In the genomic region with DNA sequence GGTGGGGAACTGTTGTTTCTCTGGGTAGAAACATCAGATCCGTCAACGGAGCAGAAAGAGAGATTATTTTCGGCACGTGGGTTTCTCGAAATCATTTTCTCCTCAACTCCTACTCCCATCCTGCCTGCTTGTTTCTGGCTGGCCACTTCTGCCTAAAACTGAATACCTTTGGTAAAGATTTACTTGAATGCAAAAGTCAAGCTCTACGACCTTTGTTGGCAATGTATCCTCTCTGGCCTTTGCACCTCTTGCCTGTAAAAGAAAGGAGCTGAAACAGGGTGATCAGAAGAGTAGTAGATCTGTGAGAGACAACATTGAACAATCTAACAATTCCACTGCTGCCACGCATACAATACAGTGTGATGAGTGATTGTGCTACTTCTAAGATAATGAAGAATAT, we compare ENCODE assay signal across 2 cellular contexts.
TF ChIP-seq lines count a peak whose summit lies in the region.

No MANE protein-coding gene starts in this region.

TF ChIP-seq in H1, 55 proteins besides CTCF, POLR2A, EP300 and RAD21:
- TF ChIP-seq RFX5 (IDR thresholded peaks at IDR 0.05; ENCODE audit: borderline replicate concordance, low read depth, low read length) (no peak), KDM5A (IDR thresholded peaks at IDR 0.05; ENCODE audit: low read length) (no peak), SP1 (IDR thresholded peaks at IDR 0.05; ENCODE audit: low read depth, low read length) (no peak), SP4 (IDR thresholded peaks at IDR 0.05; ENCODE audit: low read length) (no peak), TAF1 (IDR thresholded peaks at IDR 0.05; ENCODE audit: low read depth, low read length) (no peak), HDAC6 (IDR thresholded peaks at IDR 0.05; ENCODE audit: low read depth, low read length) (no peak), MAFK (IDR thresholded peaks at IDR 0.05; ENCODE audit: low read depth, low read length) (no peak)
- TF ChIP-seq, protein P1, sequence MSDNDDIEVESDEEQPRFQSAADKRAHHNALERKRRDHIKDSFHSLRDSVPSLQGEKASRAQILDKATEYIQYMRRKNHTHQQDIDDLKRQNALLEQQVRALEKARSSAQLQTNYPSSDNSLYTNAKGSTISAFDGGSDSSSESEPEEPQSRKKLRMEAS (IDR thresholded peaks at IDR 0.05) = no peak

TF ChIP-seq in liver, 16 proteins besides CTCF, POLR2A, EP300 and RAD21:
- TF ChIP-seq FOXA1 (IDR thresholded peaks at IDR 0.05) (no peak), RXRA (IDR thresholded peaks at IDR 0.05) (peak; percentile 56 to 70), HNF4G (IDR thresholded peaks at IDR 0.05) (no peak), GABPA (IDR thresholded peaks at IDR 0.05 in 1 of 2, conservative IDR thresholded peaks at IDR 0.05 in 1 of 2) (no peak), SP1 (IDR thresholded peaks at IDR 0.05) (peak; percentile 54), NR2F2 (IDR thresholded peaks at IDR 0.05) (peak; percentile 28), YY1 (IDR thresholded peaks at IDR 0.05) (no peak), HNF4A (conservative IDR thresholded peaks at IDR 0.05) (peak; percentile 76 to 77), EGR1 (IDR thresholded peaks at IDR 0.05; ENCODE audit: low read depth in 2 of 2) (no peak), TAF1 (conservative IDR thresholded peaks at IDR 0.05) (no peak), FOXA2 (IDR thresholded peaks at IDR 0.05) (no peak), JUND (IDR thresholded peaks at IDR 0.05) (peak in 1 of 2 donors; percentile 32)
- TF ChIP-seq, protein P2, sequence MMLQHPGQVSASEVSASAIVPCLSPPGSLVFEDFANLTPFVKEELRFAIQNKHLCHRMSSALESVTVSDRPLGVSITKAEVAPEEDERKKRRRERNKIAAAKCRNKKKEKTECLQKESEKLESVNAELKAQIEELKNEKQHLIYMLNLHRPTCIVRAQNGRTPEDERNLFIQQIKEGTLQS (IDR thresholded peaks at IDR 0.05) = no peak
- TF ChIP-seq, protein P3, sequence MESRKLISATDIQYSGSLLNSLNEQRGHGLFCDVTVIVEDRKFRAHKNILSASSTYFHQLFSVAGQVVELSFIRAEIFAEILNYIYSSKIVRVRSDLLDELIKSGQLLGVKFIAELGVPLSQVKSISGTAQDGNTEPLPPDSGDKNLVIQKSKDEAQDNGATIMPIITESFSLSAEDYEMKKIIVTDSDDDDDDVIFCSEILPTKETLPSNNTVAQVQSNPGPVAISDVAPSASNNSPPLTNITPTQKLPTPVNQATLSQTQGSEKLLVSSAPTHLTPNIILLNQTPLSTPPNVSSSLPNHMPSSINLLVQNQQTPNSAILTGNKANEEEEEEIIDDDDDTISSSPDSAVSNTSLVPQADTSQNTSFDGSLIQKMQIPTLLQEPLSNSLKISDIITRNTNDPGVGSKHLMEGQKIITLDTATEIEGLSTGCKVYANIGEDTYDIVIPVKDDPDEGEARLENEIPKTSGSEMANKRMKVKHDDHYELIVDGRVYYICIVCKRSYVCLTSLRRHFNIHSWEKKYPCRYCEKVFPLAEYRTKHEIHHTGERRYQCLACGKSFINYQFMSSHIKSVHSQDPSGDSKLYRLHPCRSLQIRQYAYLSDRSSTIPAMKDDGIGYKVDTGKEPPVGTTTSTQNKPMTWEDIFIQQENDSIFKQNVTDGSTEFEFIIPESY (IDR thresholded peaks at IDR 0.05) = no peak
- TF ChIP-seq, protein P4, sequence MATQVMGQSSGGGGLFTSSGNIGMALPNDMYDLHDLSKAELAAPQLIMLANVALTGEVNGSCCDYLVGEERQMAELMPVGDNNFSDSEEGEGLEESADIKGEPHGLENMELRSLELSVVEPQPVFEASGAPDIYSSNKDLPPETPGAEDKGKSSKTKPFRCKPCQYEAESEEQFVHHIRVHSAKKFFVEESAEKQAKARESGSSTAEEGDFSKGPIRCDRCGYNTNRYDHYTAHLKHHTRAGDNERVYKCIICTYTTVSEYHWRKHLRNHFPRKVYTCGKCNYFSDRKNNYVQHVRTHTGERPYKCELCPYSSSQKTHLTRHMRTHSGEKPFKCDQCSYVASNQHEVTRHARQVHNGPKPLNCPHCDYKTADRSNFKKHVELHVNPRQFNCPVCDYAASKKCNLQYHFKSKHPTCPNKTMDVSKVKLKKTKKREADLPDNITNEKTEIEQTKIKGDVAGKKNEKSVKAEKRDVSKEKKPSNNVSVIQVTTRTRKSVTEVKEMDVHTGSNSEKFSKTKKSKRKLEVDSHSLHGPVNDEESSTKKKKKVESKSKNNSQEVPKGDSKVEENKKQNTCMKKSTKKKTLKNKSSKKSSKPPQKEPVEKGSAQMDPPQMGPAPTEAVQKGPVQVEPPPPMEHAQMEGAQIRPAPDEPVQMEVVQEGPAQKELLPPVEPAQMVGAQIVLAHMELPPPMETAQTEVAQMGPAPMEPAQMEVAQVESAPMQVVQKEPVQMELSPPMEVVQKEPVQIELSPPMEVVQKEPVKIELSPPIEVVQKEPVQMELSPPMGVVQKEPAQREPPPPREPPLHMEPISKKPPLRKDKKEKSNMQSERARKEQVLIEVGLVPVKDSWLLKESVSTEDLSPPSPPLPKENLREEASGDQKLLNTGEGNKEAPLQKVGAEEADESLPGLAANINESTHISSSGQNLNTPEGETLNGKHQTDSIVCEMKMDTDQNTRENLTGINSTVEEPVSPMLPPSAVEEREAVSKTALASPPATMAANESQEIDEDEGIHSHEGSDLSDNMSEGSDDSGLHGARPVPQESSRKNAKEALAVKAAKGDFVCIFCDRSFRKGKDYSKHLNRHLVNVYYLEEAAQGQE (IDR thresholded peaks at IDR 0.05) = no peak
- TF ChIP-seq, protein P1 (IDR thresholded peaks at IDR 0.05) = peak; percentile 42
